ENCODE assay signal across 14 cellular contexts in genomic region chr11:73249858-73250773, GRCh38. TPM values are rescaled to one million over a fixed set of nuclear protein-coding genes. Genes with fewer than 3 reads are reported as not detected.
DNase-seq lines count a peak whose midpoint lies in the region; ATAC-seq and TF ChIP-seq lines count a peak whose summit lies in the region.
"Had no signal": no experiment of that assay in that cellular context is flagged by ENCODE, and none has a peak within 500 bp of the region (broad histone marks: within the 10 kb centered on the region; RNA-seq: fewer than 3 reads in every experiment).

No MANE protein-coding gene starts in this region.

- intact Hi-C loops in activated CD4-positive, alpha-beta memory T cell treated with anti-CD3 and anti-CD28 coated beads for 36 hours (cut with micrococcal nuclease), result loop anchor here (10.0 kb wide), 1 partner anchor 525 kb away; no protein-coding TSS in a partner anchor
- intact Hi-C loops in activated T-helper 1 cell treated with anti-CD3 and anti-CD28 coated beads, Interleukin-12 subunit alpha, Interleukin-12 subunit beta, Interleukin-2, Interleukin-4 antibody, amounts not matched to agents 30 ng/mL and 10 ng/mL and 1 ng/mL, durations not matched to agents 14 hours and 24 hours and 36 hours (cut with micrococcal nuclease), result loop anchor here (5.0 to 10.0 kb wide), 2 partner anchors 108 to 525 kb away; partner anchors contain the start of gene FCHSD2
- intact Hi-C loops in psoas muscle (cut with DNase I), result loop anchor here in 1 of 2 donors (5.0 kb wide), 1 partner anchor 423 kb away; no protein-coding TSS in a partner anchor

- H3K27ac Mint-ChIP-seq in activated CD4-positive, alpha-beta memory T cell treated with anti-CD3 and anti-CD28 coated beads, Interleukin-2, amount 10 ng/mL, durations not matched to agents 7 days and 5 days, result no peak overlapping the region
- H3K27ac Mint-ChIP-seq in activated CD4-positive, alpha-beta memory T cell treated with anti-CD3 and anti-CD28 coated beads for 36 hours, result no peak overlapping the region
- peak overlapping the region; percentile 53 for H3K27ac Mint-ChIP-seq in activated T-helper 1 cell treated with anti-CD3 and anti-CD28 coated beads, Interleukin-12 subunit alpha, Interleukin-12 subunit beta, Interleukin-2, Interleukin-4 antibody, amounts not matched to agents 30 ng/mL and 10 ng/mL and 1 ng/mL, durations not matched to agents 14 hours and 24 hours and 36 hours

- CTCF ChIA-PET in activated CD4-positive, alpha-beta memory T cell treated with anti-CD3 and anti-CD28 coated beads, Interleukin-2, amount 10 ng/mL, durations not matched to agents 7 days and 5 days (lab: Charles Lee), result no interaction called here
- CTCF ChIA-PET in activated CD4-positive, alpha-beta memory T cell treated with anti-CD3 and anti-CD28 coated beads for 36 hours (lab: Charles Lee), result no interaction called here

- peaks cover 7% of the 10 kb centered on the region; the same call in 1 of the 2 replicates for H3F3A ChIP-seq in Loucy (ENCODE audit: low read depth)

- POLR2A ChIA-PET in activated CD4-positive, alpha-beta memory T cell treated with anti-CD3 and anti-CD28 coated beads, Interleukin-2, amount 10 ng/mL, durations not matched to agents 7 days and 5 days (lab: Charles Lee), result no interaction called here
- POLR2A ChIA-PET in activated CD4-positive, alpha-beta memory T cell treated with anti-CD3 and anti-CD28 coated beads for 36 hours (lab: Charles Lee), result no interaction called here

- no peaks in the 10 kb centered on the region for H3K36me3 Mint-ChIP-seq in activated CD4-positive, alpha-beta memory T cell treated with anti-CD3 and anti-CD28 coated beads, Interleukin-2, amount 10 ng/mL, durations not matched to agents 7 days and 5 days (ENCODE audit: low read depth)
- no peaks in the 10 kb centered on the region for H3K36me3 Mint-ChIP-seq in activated CD4-positive, alpha-beta memory T cell treated with anti-CD3 and anti-CD28 coated beads for 36 hours
- no peaks in the 10 kb centered on the region for H3K36me3 Mint-ChIP-seq in activated T-helper 1 cell treated with anti-CD3 and anti-CD28 coated beads, Interleukin-12 subunit alpha, Interleukin-12 subunit beta, Interleukin-2, Interleukin-4 antibody, amounts not matched to agents 30 ng/mL and 10 ng/mL and 1 ng/mL, durations not matched to agents 14 hours and 24 hours and 36 hours (ENCODE audit: low read depth)

- H3K4me1 Mint-ChIP-seq in activated CD4-positive, alpha-beta memory T cell treated with anti-CD3 and anti-CD28 coated beads, Interleukin-2, amount 10 ng/mL, durations not matched to agents 7 days and 5 days, result peaks cover 5% of the 10 kb centered on the region
- H3K4me1 Mint-ChIP-seq in activated CD4-positive, alpha-beta memory T cell treated with anti-CD3 and anti-CD28 coated beads for 36 hours (ENCODE audit: low read depth), result no peaks in the 10 kb centered on the region
- H3K4me1 Mint-ChIP-seq in activated T-helper 1 cell treated with anti-CD3 and anti-CD28 coated beads, Interleukin-12 subunit alpha, Interleukin-12 subunit beta, Interleukin-2, Interleukin-4 antibody, amounts not matched to agents 30 ng/mL and 10 ng/mL and 1 ng/mL, durations not matched to agents 14 hours and 24 hours and 36 hours (ENCODE audit: low read depth), result no peaks in the 10 kb centered on the region

- H3K4me3 ChIP-seq in Loucy (ENCODE audit: low read length, poor library complexity, severe bottlenecking) (no peak overlapping the region), psoas muscle (no peak overlapping the region)
- H3K4me3 ChIP-seq: Peyer's patch, vagina had no signal

- H3K4me3 Mint-ChIP-seq in activated CD4-positive, alpha-beta memory T cell treated with anti-CD3 and anti-CD28 coated beads, Interleukin-2, amount 10 ng/mL, durations not matched to agents 7 days and 5 days, result no peak overlapping the region
- no peak overlapping the region for H3K4me3 Mint-ChIP-seq in activated CD4-positive, alpha-beta memory T cell treated with anti-CD3 and anti-CD28 coated beads for 36 hours
- H3K4me3 Mint-ChIP-seq in activated T-helper 1 cell treated with anti-CD3 and anti-CD28 coated beads, Interleukin-12 subunit alpha, Interleukin-12 subunit beta, Interleukin-2, Interleukin-4 antibody, amounts not matched to agents 30 ng/mL and 10 ng/mL and 1 ng/mL, durations not matched to agents 14 hours and 24 hours and 36 hours, result no peak overlapping the region

- H3K27ac ChIP-seq in psoas muscle (peak overlapping the region; percentile 61), foreskin keratinocyte (no peak overlapping the region)
- H3K27ac ChIP-seq: Peyer's patch, vagina had no signal

- H3K9me2 ChIP-seq in Loucy (replicated peaks; ENCODE audit: low read depth, low read length), result no peaks in the 10 kb centered on the region

- no peak overlapping the region for H3K9ac ChIP-seq in Loucy (ENCODE audit: low read depth, low read length, poor library complexity, severe bottlenecking)

- no peaks in the 10 kb centered on the region for H3K79me2 ChIP-seq in Loucy (ENCODE audit: insufficient read depth, low read length)

- H2AFZ ChIP-seq in Loucy (ENCODE audit: low read length), result peak overlapping the region; percentile 83

- H3K27me3 ChIP-seq in Loucy (ENCODE audit: insufficient read depth, low read length, poor library complexity, severe bottlenecking) (no peaks in the 10 kb centered on the region), psoas muscle (ENCODE audit: insufficient read depth in 3 of 3, low read length in 2 of 3) (no peaks in the 10 kb centered on the region), foreskin keratinocyte (no peaks in the 10 kb centered on the region)
- H3K27me3 ChIP-seq: Peyer's patch, vagina had no signal

- no peak for TF ChIP-seq CTCF in Loucy (conservative IDR thresholded peaks at IDR 0.05; ENCODE audit: low read length)
- TF ChIP-seq CTCF in psoas muscle (IDR thresholded peaks at IDR 0.05), result no peak
- TF ChIP-seq CTCF in foreskin keratinocyte (conservative IDR thresholded peaks at IDR 0.05), result no peak

- H3K4me1 ChIP-seq in Loucy (ENCODE audit: insufficient read depth, low read length, poor library complexity, severe bottlenecking) (no peaks in the 10 kb centered on the region), psoas muscle (peaks cover 6% of the 10 kb centered on the region), foreskin keratinocyte (no peaks in the 10 kb centered on the region)
- H3K4me1 ChIP-seq: Peyer's patch, vagina had no signal

- no peaks in the 10 kb centered on the region for H3K27me3 Mint-ChIP-seq in activated CD4-positive, alpha-beta memory T cell treated with anti-CD3 and anti-CD28 coated beads, Interleukin-2, amount 10 ng/mL, durations not matched to agents 7 days and 5 days
- no peaks in the 10 kb centered on the region for H3K27me3 Mint-ChIP-seq in activated CD4-positive, alpha-beta memory T cell treated with anti-CD3 and anti-CD28 coated beads for 36 hours
- H3K27me3 Mint-ChIP-seq in activated T-helper 1 cell treated with anti-CD3 and anti-CD28 coated beads, Interleukin-12 subunit alpha, Interleukin-12 subunit beta, Interleukin-2, Interleukin-4 antibody, amounts not matched to agents 30 ng/mL and 10 ng/mL and 1 ng/mL, durations not matched to agents 14 hours and 24 hours and 36 hours (ENCODE audit: insufficient read depth), result peaks cover 6% of the 10 kb centered on the region

- no peaks in the 10 kb centered on the region for H4K20me1 ChIP-seq in Loucy (ENCODE audit: insufficient read depth, low read length, poor library complexity, severe bottlenecking)

- no peaks in the 10 kb centered on the region for H3K9me3 Mint-ChIP-seq in activated CD4-positive, alpha-beta memory T cell treated with anti-CD3 and anti-CD28 coated beads, Interleukin-2, amount 10 ng/mL, durations not matched to agents 7 days and 5 days
- no peaks in the 10 kb centered on the region for H3K9me3 Mint-ChIP-seq in activated CD4-positive, alpha-beta memory T cell treated with anti-CD3 and anti-CD28 coated beads for 36 hours
- H3K9me3 Mint-ChIP-seq in activated T-helper 1 cell treated with anti-CD3 and anti-CD28 coated beads, Interleukin-12 subunit alpha, Interleukin-12 subunit beta, Interleukin-2, Interleukin-4 antibody, amounts not matched to agents 30 ng/mL and 10 ng/mL and 1 ng/mL, durations not matched to agents 14 hours and 24 hours and 36 hours, result no peaks in the 10 kb centered on the region

- no peak overlapping the region for H3K4me2 ChIP-seq in Loucy (ENCODE audit: low read depth, low read length, poor library complexity, severe bottlenecking)

- ATAC-seq in psoas muscle, result peak in 2 of 4 donors; percentile 23 to 30
- no peak for ATAC-seq in foreskin keratinocyte

- DNase-seq in activated CD4-positive, alpha-beta memory T cell treated with anti-CD3 and anti-CD28 coated beads, Interleukin-2, amount 10 ng/mL, durations not matched to agents 7 days and 5 days, result peak; percentile 26
- DNase-seq in activated CD4-positive, alpha-beta memory T cell treated with anti-CD3 and anti-CD28 coated beads for 36 hours, result no peak
- no peak for DNase-seq in activated T-helper 1 cell treated with anti-CD3 and anti-CD28 coated beads, Interleukin-12 subunit alpha, Interleukin-12 subunit beta, Interleukin-2, Interleukin-4 antibody, amounts not matched to agents 30 ng/mL and 10 ng/mL and 1 ng/mL, durations not matched to agents 14 hours and 24 hours and 36 hours (ENCODE audit: low spot score)
- DNase-seq in psoas muscle (peak in 1 of 2 donors; percentile 46), NCI-H2107 (lab: John Stamatoyannopoulos, UW) (no peak), dedifferentiated amniotic fluid mesenchymal stem cell (ENCODE audit: extremely low spot score) (no peak), foreskin keratinocyte (no peak)
- DNase-seq: activated CD8-positive, alpha-beta memory T cell treated with anti-CD3 and anti-CD28 coated beads for 24 hours; KG1; stimulated activated CD8-positive, alpha-beta memory T cell treated with anti-CD3 and anti-CD28 coated beads, Interleukin-4, amount 100 ng/mL, for 48 hours had no signal

- no peaks in the 10 kb centered on the region for H3K36me3 ChIP-seq in Loucy (ENCODE audit: insufficient read depth, low read length)
- no peaks in the 10 kb centered on the region for H3K36me3 ChIP-seq in psoas muscle (ENCODE audit: insufficient read depth in 1 of 2, low read depth in 1 of 2)
- H3K36me3 ChIP-seq: Peyer's patch, vagina had no signal

- 87 to 93% (median 89%) methylated on average over 11 of the region's 11 CpGs for WGBS in psoas muscle, 3 donors

- no peaks in the 10 kb centered on the region for H3K9me3 ChIP-seq in Loucy (ENCODE audit: insufficient read depth, low read depth, low read length)
- no peaks in the 10 kb centered on the region for H3K9me3 ChIP-seq in psoas muscle
- H3K9me3 ChIP-seq: Peyer's patch, vagina had no signal

RNA-seq across cellular contexts. Expression of gene P2RY6, which starts 22.0 kb away (rescaled TPM):
- total RNA-seq in activated CD4-positive, alpha-beta memory T cell treated with anti-CD3 and anti-CD28 coated beads, Interleukin-2, amount 10 ng/mL, durations not matched to agents 7 days and 5 days, result not detected
- total RNA-seq in activated CD4-positive, alpha-beta memory T cell treated with anti-CD3 and anti-CD28 coated beads for 36 hours, result not detected
- total RNA-seq in activated T-helper 1 cell treated with anti-CD3 and anti-CD28 coated beads, Interleukin-12 subunit alpha, Interleukin-12 subunit beta, Interleukin-2, Interleukin-4 antibody, amounts not matched to agents 30 ng/mL and 10 ng/mL and 1 ng/mL, durations not matched to agents 14 hours and 24 hours and 36 hours, result not detected in 2 replicates
- total RNA-seq in psoas muscle (1 to 10 TPM in 3 of 4 donors, under 1 TPM in 1; 0.96 to 2.5 (median 1.5) TPM), foreskin keratinocyte (not detected in 2 replicates)
- polyA plus RNA-seq in psoas muscle (1 to 10 TPM in 2 of 3 donors, under 1 TPM in 1; 0.59 to 1.6 (median 1.2) TPM), foreskin keratinocyte (0.04 TPM in 1 of 2 replicates, not detected in the other)
- total RNA-seq: T-helper 2 cell treated with Interferon-gamma antibody and Interleukin-4, amounts not matched to agents 100 ng/mL and 5 ng/mL, for 36 hours had no signal

RNA-seq across cellular contexts. Expression of gene P2RY2, which starts 32.0 kb away (rescaled TPM):
- not detected for total RNA-seq in activated CD4-positive, alpha-beta memory T cell treated with anti-CD3 and anti-CD28 coated beads, Interleukin-2, amount 10 ng/mL, durations not matched to agents 7 days and 5 days
- total RNA-seq in activated CD4-positive, alpha-beta memory T cell treated with anti-CD3 and anti-CD28 coated beads for 36 hours, result not detected
- total RNA-seq in activated T-helper 1 cell treated with anti-CD3 and anti-CD28 coated beads, Interleukin-12 subunit alpha, Interleukin-12 subunit beta, Interleukin-2, Interleukin-4 antibody, amounts not matched to agents 30 ng/mL and 10 ng/mL and 1 ng/mL, durations not matched to agents 14 hours and 24 hours and 36 hours, result not detected in 2 replicates
- 10 to 100 TPM; 18.7 to 90.9 (median 43.8) TPM for total RNA-seq in psoas muscle
- 10 to 100 TPM; 43.8 to 50.9 (median 44.9) TPM for polyA plus RNA-seq in psoas muscle
- 5.1 and 6.3 TPM in 2 replicates for total RNA-seq in foreskin keratinocyte
- polyA plus RNA-seq in foreskin keratinocyte, result 4.1 and 4.2 TPM in 2 replicates

RNA-seq across cellular contexts. Expression of gene ARHGEF17, which starts 58.0 kb away (rescaled TPM):
- under 1 TPM; 0.05 TPM for total RNA-seq in activated CD4-positive, alpha-beta memory T cell treated with anti-CD3 and anti-CD28 coated beads, Interleukin-2, amount 10 ng/mL, durations not matched to agents 7 days and 5 days
- total RNA-seq in activated CD4-positive, alpha-beta memory T cell treated with anti-CD3 and anti-CD28 coated beads for 36 hours, result under 1 TPM in 1 of 2 experiments, not detected in 1; 0.07 TPM
- total RNA-seq in activated T-helper 1 cell treated with anti-CD3 and anti-CD28 coated beads, Interleukin-12 subunit alpha, Interleukin-12 subunit beta, Interleukin-2, Interleukin-4 antibody, amounts not matched to agents 30 ng/mL and 10 ng/mL and 1 ng/mL, durations not matched to agents 14 hours and 24 hours and 36 hours, result 0.05 TPM in 1 of 2 replicates, not detected in the other
- total RNA-seq in psoas muscle (10 to 100 TPM; 10.8 to 38.4 (median 15.5) TPM), foreskin keratinocyte (8.7 and 9.7 TPM in 2 replicates)
- polyA plus RNA-seq in psoas muscle (1 to 10 TPM; 5.7 to 7.9 (median 6.9) TPM), foreskin keratinocyte (4.6 and 5.0 TPM in 2 replicates)
